In genomic region chr22:42283288-42284229, GRCh38 we compare ENCODE assay signal across 1 cellular context.
TF ChIP-seq lines count a peak whose summit lies in the region.

No MANE protein-coding gene starts in this region.

TF ChIP-seq in SK-N-SH, 30 proteins besides CTCF, POLR2A, EP300 and RAD21 (continued from another document):
- TF ChIP-seq, protein P1, sequence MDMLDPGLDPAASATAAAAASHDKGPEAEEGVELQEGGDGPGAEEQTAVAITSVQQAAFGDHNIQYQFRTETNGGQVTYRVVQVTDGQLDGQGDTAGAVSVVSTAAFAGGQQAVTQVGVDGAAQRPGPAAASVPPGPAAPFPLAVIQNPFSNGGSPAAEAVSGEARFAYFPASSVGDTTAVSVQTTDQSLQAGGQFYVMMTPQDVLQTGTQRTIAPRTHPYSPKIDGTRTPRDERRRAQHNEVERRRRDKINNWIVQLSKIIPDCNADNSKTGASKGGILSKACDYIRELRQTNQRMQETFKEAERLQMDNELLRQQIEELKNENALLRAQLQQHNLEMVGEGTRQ (IDR thresholded peaks at IDR 0.05; ENCODE audit: borderline replicate concordance, low read depth, low read length) = no peak
- TF ChIP-seq ELF1 (IDR thresholded peaks at IDR 0.05) = no peak
- no peak for TF ChIP-seq TEAD4 (IDR thresholded peaks at IDR 0.05; ENCODE audit: borderline replicate concordance, insufficient read depth)
- TF ChIP-seq, protein P2, sequence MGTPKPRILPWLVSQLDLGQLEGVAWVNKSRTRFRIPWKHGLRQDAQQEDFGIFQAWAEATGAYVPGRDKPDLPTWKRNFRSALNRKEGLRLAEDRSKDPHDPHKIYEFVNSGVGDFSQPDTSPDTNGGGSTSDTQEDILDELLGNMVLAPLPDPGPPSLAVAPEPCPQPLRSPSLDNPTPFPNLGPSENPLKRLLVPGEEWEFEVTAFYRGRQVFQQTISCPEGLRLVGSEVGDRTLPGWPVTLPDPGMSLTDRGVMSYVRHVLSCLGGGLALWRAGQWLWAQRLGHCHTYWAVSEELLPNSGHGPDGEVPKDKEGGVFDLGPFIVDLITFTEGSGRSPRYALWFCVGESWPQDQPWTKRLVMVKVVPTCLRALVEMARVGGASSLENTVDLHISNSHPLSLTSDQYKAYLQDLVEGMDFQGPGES (IDR thresholded peaks at IDR 0.05; ENCODE audit: low read depth, low read length) = no peak
- TF ChIP-seq GATA2 (CRISPR knock-in tag; IDR thresholded peaks at IDR 0.05) = no peak
- TF ChIP-seq RFX5 (IDR thresholded peaks at IDR 0.05; ENCODE audit: low read length) = no peak
